Comparison of ENCODE assay signal across 1 cellular context in the genomic region with DNA sequence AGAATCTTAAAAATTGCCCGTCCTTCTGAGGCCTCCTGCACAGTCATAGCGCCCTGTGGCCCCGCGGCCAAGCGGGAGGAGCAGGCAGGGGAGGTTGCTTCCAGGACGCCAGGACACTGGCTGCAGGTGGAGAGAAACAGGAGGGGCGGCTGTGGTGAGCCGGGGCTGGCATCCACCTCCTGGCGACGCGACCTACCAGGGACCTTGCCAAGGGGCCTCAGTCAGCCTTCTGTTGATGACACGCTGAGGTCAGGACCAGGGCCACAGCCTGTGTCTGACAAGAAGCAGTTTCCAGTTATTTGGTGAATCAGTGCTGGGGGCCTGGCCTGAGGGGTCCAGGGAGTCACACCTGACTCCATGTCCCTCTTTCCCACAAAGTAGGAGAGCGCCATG.
TF ChIP-seq lines count a peak whose summit lies in the region.

No MANE protein-coding gene starts in this region.

TF ChIP-seq in HepG2, 621 proteins besides CTCF, POLR2A, EP300 and RAD21:
- TF ChIP-seq SALL2 (CRISPR knock-in tag; IDR thresholded peaks at IDR 0.05) = 0 out of 2 replicates have a peak, but pooled peaks have one; percentile 22
- 0 out of 2 replicates have a peak, but pooled peaks have one; percentile 50 for TF ChIP-seq SP4 (CRISPR knock-in tag; IDR thresholded peaks at IDR 0.05)
- no peak for TF ChIP-seq NR2F2 (IDR thresholded peaks at IDR 0.05; ENCODE audit: borderline replicate concordance, low read depth)
- TF ChIP-seq HOXA5 (CRISPR knock-in tag; IDR thresholded peaks at IDR 0.05) = no peak; the same call in 1 of the 2 replicates
- no peak for TF ChIP-seq E2F2 (CRISPR knock-in tag; IDR thresholded peaks at IDR 0.05; ENCODE audit: borderline replicate concordance)
- no peak for TF ChIP-seq ZNF512 (CRISPR knock-in tag; IDR thresholded peaks at IDR 0.05)
- no peak for TF ChIP-seq ZFP82 (CRISPR knock-in tag; IDR thresholded peaks at IDR 0.05; ENCODE audit: borderline replicate concordance)
- TF ChIP-seq XBP1 (CRISPR knock-in tag; IDR thresholded peaks at IDR 0.05) = no peak
- peak; percentile 9 for TF ChIP-seq YY1 (IDR thresholded peaks at IDR 0.05; ENCODE audit: insufficient read depth, insufficient replicate concordance, low read depth, low read length)
- no peak for TF ChIP-seq STAT5B (CRISPR knock-in tag; IDR thresholded peaks at IDR 0.05)
- TF ChIP-seq ZNF414 (CRISPR knock-in tag; IDR thresholded peaks at IDR 0.05) = no peak
- no peak for TF ChIP-seq SALL1 (CRISPR knock-in tag; IDR thresholded peaks at IDR 0.05)
- no peak for TF ChIP-seq FOXM1 (CRISPR knock-in tag; IDR thresholded peaks at IDR 0.05)
- TF ChIP-seq POLR2AphosphoS2 (IDR thresholded peaks at IDR 0.05; ENCODE audit: low read depth, low read length) = no peak
- 0 out of 2 replicates have a peak, but pooled peaks have one; percentile 7 for TF ChIP-seq HNRNPL (IDR thresholded peaks at IDR 0.05; ENCODE audit: low read depth, low read length)
- no peak for TF ChIP-seq ZBTB3 (CRISPR knock-in tag; IDR thresholded peaks at IDR 0.05; ENCODE audit: borderline replicate concordance, low read depth)
- no peak for TF ChIP-seq DNMT3B (CRISPR knock-in tag; conservative IDR thresholded peaks at IDR 0.05)
- 0 out of 2 replicates have a peak, but pooled peaks have one; percentile 1 for TF ChIP-seq ZNF274 (CRISPR knock-in tag; IDR thresholded peaks at IDR 0.05)
- TF ChIP-seq U2AF2 (IDR thresholded peaks at IDR 0.05; ENCODE audit: low read depth, low read length) = no peak
- TF ChIP-seq, protein P1, sequence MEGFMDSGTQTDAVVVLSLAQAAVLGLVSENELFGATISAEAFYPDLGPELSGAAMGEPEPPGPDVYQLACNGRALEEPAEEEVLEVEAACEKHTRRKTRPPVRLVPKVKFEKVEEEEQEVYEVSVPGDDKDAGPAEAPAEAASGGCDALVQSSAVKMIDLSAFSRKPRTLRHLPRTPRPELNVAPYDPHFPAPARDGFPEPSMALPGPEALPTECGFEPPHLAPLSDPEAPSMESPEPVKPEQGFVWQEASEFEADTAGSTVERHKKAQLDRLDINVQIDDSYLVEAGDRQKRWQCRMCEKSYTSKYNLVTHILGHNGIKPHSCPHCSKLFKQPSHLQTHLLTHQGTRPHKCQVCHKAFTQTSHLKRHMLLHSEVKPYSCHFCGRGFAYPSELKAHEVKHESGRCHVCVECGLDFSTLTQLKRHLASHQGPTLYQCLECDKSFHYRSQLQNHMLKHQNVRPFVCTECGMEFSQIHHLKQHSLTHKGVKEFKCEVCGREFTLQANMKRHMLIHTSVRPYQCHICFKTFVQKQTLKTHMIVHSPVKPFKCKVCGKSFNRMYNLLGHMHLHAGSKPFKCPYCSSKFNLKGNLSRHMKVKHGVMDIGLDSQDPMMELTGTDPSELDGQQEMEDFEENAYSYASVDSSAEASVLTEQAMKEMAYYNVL (CRISPR knock-in tag; IDR thresholded peaks at IDR 0.05; ENCODE audit: borderline replicate concordance) = 0 out of 2 replicates have a peak, but pooled peaks have one; percentile 38
- peak; percentile 25; the same call in 1 of the 2 replicates for TF ChIP-seq ZNF263 (CRISPR knock-in tag; IDR thresholded peaks at IDR 0.05)
- 0 out of 2 replicates have a peak, but pooled peaks have one; percentile 10 for TF ChIP-seq ZNF768 (CRISPR knock-in tag; IDR thresholded peaks at IDR 0.05)
- TF ChIP-seq ZNF678 (CRISPR knock-in tag; IDR thresholded peaks at IDR 0.05) = no peak
- no peak for TF ChIP-seq ARNT2 (CRISPR knock-in tag; IDR thresholded peaks at IDR 0.05; ENCODE audit: low read depth)
- TF ChIP-seq, protein P2, sequence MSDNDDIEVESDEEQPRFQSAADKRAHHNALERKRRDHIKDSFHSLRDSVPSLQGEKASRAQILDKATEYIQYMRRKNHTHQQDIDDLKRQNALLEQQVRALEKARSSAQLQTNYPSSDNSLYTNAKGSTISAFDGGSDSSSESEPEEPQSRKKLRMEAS (IDR thresholded peaks at IDR 0.05) = 0 out of 2 replicates have a peak, but pooled peaks have one; percentile 1
- TF ChIP-seq, protein P3, sequence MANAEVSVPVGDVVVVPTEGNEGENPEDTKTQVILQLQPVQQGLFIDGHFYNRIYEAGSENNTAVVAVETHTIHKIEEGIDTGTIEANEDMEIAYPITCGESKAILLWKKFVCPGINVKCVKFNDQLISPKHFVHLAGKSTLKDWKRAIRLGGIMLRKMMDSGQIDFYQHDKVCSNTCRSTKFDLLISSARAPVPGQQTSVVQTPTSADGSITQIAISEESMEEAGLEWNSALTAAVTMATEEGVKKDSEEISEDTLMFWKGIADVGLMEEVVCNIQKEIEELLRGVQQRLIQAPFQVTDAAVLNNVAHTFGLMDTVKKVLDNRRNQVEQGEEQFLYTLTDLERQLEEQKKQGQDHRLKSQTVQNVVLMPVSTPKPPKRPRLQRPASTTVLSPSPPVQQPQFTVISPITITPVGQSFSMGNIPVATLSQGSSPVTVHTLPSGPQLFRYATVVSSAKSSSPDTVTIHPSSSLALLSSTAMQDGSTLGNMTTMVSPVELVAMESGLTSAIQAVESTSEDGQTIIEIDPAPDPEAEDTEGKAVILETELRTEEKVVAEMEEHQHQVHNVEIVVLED (CRISPR knock-in tag; IDR thresholded peaks at IDR 0.05; ENCODE audit: borderline replicate concordance) = 0 out of 2 replicates have a peak, but pooled peaks have one; percentile 7
- no peak for TF ChIP-seq ZXDC (CRISPR knock-in tag; IDR thresholded peaks at IDR 0.05)
- TF ChIP-seq ZNF335 (CRISPR knock-in tag; IDR thresholded peaks at IDR 0.05) = no peak
